Comparison of ENCODE assay signal across 14 cellular contexts in the genomic region with DNA sequence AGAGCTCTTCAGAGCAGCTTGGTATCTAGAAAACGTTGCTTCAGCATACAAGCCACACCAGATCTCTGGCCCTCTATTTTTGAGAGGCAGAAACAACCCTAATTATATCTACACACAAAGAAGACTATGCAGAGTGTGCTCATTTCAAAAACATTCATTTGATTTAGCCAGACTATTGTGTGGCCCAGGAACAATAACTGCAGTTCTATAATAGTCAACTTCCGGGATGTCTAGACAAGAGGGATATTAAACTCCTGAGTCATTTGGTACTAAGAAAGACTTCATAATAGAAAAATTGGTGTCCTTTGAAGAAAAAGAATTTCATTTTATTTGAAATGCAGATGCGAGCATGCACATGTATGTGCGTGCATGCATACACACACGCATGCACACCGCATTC.
A peak's percentile ranks its signal among the peaks of the same experiment; 100 is the strongest.
DNase-seq lines count a peak whose midpoint lies in the region; TF ChIP-seq lines count a peak whose summit lies in the region.
"Had no signal": no experiment of that assay in that cellular context is flagged by ENCODE, and none has a peak within 500 bp of the region (broad histone marks: within the 10 kb centered on the region; RNA-seq: fewer than 3 reads in every experiment).

No MANE protein-coding gene starts in this region.

- H3K27me3 Mint-ChIP-seq in chondrocyte (ENCODE audit: low read depth) = no peaks in the 10 kb centered on the region

- no peaks in the 10 kb centered on the region for H3K36me3 Mint-ChIP-seq in chondrocyte (ENCODE audit: low read depth)

- H3K4me1 Mint-ChIP-seq in chondrocyte (ENCODE audit: low read depth) = peaks cover 44% of the 10 kb centered on the region

- TF ChIP-seq CTCF in AG10803 (conservative IDR thresholded peaks at IDR 0.05; ENCODE audit: low read length) (no peak), chondrocyte (IDR thresholded peaks at IDR 0.05) (no peak)

- H3K27ac Mint-ChIP-seq in chondrocyte (ENCODE audit: unreplicated experiment) = peak overlapping the region; percentile 80

- DNase-seq in AG10803 (ENCODE audit: low read depth) (peak; percentile 88), M059J (ENCODE audit: low read depth) (peak; percentile 70), chondrocyte (ENCODE audit: low spot score) (no peak), medulla oblongata (ENCODE audit: extremely low spot score) (peak; percentile 13), GM19238 (ENCODE audit: insufficient read length, low spot score) (no peak), COLO668 (lab: John Stamatoyannopoulos, UW; ENCODE audit: unreplicated experiment) (no peak), NCI-H526 (lab: John Stamatoyannopoulos, UW) (no peak), activated gamma-delta T cell treated with Interleukin-2 at 50 U/mL for 16 hours (no peak)
- DNase-seq: activated CD8-positive, alpha-beta memory T cell treated with anti-CD3 and anti-CD28 coated beads for 24 hours; cerebellar nuclear complex; NCI-H1092; SHP77; stimulated activated CD4-positive, alpha-beta T cell treated with anti-CD3 and anti-CD28 coated beads, Interleukin-2, amount 100 ng/mL, for 48 hours had no signal

- no peak overlapping the region for H3K4me3 ChIP-seq in AG10803 (ENCODE audit: low read length)
- H3K4me3 ChIP-seq: BLaER1 treated with 17β-estradiol and CSF1 and Interleukin-3, amounts not matched to agents 10 nM and 100 nM had no signal

- no peaks in the 10 kb centered on the region for H3K9me3 Mint-ChIP-seq in chondrocyte (ENCODE audit: low read depth)

- no peak overlapping the region for H3K4me3 Mint-ChIP-seq in chondrocyte (ENCODE audit: unreplicated experiment)

Comparison
In these comparisons a context has a peak if more than half of its experiments do, and no peak if none do; other contexts are left out.
1. DNase-seq: peak in AG10803 (single experiment), M059J (single experiment) and medulla oblongata (single experiment); none in chondrocyte (single experiment), GM19238 (single experiment), COLO668 (single experiment), NCI-H526 (0 of 2) and activated gamma-delta T cell treated with Interleukin-2 at 50 U/mL for 16 hours (single experiment).